1 cellular context compared by ENCODE assay signal in the genomic region with DNA sequence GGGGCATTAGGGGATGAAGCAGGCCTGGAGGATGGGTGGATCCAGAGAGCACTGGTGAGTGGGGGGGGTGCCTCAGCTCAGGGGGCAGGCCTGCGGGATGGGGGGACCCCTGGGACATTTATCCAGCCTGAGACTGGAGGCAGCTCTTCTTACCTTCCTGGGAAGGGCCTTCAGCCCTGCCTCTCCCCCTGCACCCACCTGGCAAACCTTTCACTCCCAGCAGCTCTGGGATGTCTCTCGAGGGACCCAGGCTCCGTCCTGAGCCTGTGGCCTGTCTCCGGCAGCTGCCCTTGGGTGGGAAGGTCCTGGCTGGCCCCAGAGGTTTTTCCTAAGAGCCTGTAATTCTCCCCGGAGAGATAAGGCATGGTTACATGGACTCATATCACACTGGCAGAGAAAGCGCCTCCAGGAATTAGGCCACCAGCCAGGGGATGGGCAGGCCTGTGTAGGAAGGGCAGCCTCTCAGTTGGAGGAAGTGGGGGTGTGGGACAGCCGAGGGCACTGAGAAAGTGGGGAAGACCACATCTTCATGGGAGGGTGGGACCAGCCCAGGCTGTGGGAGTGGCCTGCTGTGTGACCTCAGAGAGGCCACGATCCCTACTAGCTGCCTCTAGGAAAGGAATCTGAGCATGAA.
TF ChIP-seq lines count a peak whose summit lies in the region.

No MANE protein-coding gene starts in this region.

TF ChIP-seq in HepG2, 621 proteins besides CTCF, POLR2A, EP300 and RAD21 (continued from another document):
- TF ChIP-seq, protein P1, sequence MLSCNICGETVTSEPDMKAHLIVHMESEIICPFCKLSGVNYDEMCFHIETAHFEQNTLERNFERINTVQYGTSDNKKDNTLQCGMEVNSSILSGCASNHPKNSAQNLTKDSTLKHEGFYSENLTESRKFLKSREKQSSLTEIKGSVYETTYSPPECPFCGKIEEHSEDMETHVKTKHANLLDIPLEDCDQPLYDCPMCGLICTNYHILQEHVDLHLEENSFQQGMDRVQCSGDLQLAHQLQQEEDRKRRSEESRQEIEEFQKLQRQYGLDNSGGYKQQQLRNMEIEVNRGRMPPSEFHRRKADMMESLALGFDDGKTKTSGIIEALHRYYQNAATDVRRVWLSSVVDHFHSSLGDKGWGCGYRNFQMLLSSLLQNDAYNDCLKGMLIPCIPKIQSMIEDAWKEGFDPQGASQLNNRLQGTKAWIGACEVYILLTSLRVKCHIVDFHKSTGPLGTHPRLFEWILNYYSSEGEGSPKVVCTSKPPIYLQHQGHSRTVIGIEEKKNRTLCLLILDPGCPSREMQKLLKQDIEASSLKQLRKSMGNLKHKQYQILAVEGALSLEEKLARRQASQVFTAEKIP (CRISPR knock-in tag; IDR thresholded peaks at IDR 0.05; ENCODE audit: borderline replicate concordance): no peak
- no peak for TF ChIP-seq SYNCRIP (IDR thresholded peaks at IDR 0.05; ENCODE audit: insufficient read depth, low read depth, low read length)
- no peak for TF ChIP-seq TP53 (CRISPR knock-in tag; conservative IDR thresholded peaks at IDR 0.05)
- no peak for TF ChIP-seq ZNF792 (CRISPR knock-in tag; IDR thresholded peaks at IDR 0.05)
- no peak for TF ChIP-seq BCL6 (CRISPR knock-in tag; IDR thresholded peaks at IDR 0.05)
- no peak for TF ChIP-seq IRX3 (CRISPR knock-in tag; IDR thresholded peaks at IDR 0.05; ENCODE audit: borderline replicate concordance, low read depth)
